14 cellular contexts compared by ENCODE assay signal in genomic region chr10:44830022-44830421, GRCh38.
A peak's percentile ranks its signal among the peaks of the same experiment; 100 is the strongest.
DNase-seq lines count a peak whose midpoint lies in the region; ATAC-seq, FAIRE-seq and TF ChIP-seq lines count a peak whose summit lies in the region.
"Had no signal": no experiment of that assay in that cellular context is flagged by ENCODE, and none has a peak within 500 bp of the region (broad histone marks: within the 10 kb centered on the region; RNA-seq: fewer than 3 reads in every experiment).

No MANE protein-coding gene starts in this region.

- H4K91ac ChIP-seq in IMR-90 (ENCODE audit: insufficient read depth, low read depth, low read length), result peak overlapping the region; percentile 92; the same call in 1 of the 2 replicates

- H3K9me2 ChIP-seq in OCI-LY7 (ENCODE audit: insufficient read depth, low read length), result no peaks in the 10 kb centered on the region

- peak overlapping the region; percentile 79 for H2BK5ac ChIP-seq in IMR-90 (ENCODE audit: low read depth, low read length, poor library complexity, severe bottlenecking)

- H3K79me2 ChIP-seq in OCI-LY7 (ENCODE audit: insufficient read depth, low read depth, low read length), result no peaks in the 10 kb centered on the region

- H2BK15ac ChIP-seq in IMR-90 (ENCODE audit: low read depth, low read length), result peak overlapping the region; percentile 99; the same call in 1 of the 3 replicates

- no peak for TF ChIP-seq RAD21 in IMR-90 (IDR thresholded peaks at IDR 0.05; ENCODE audit: low read length)

- ATAC-seq in IMR-90 (ENCODE audit: low read depth) (peak; percentile 80), left lung (peak; percentile 63), HG02870 (IDR thresholded peaks at IDR 0.05; ENCODE audit: unreplicated experiment) (no peak)
- ATAC-seq in CD4-positive, alpha-beta T cell (ENCODE audit: poor library complexity), result no peak
- ATAC-seq: stimulated activated naive CD8-positive, alpha-beta T cell treated with anti-CD3 and anti-CD28 coated beads, Interleukin-15, amount 100 ng/mL, for 72 hours had no signal

- H3K4ac ChIP-seq in IMR-90 (ENCODE audit: low read depth, low read length), result peak overlapping the region; percentile 95

- no peaks in the 10 kb centered on the region for H3K27me3 Mint-ChIP-seq in CD4-positive, alpha-beta T cell
- H3K27me3 Mint-ChIP-seq: stimulated activated naive CD8-positive, alpha-beta T cell treated with anti-CD3 and anti-CD28 coated beads, Interleukin-15, amount 100 ng/mL, for 72 hours had no signal

- H3K4me2 ChIP-seq in IMR-90 (ENCODE audit: low read depth, low read length) (peak overlapping the region; percentile 1; the same call in 1 of the 2 replicates), OCI-LY7 (ENCODE audit: low read length) (no peak overlapping the region)

- H4K5ac ChIP-seq in IMR-90 (ENCODE audit: low read depth, low read length), result peak overlapping the region; percentile 70; the same call in 1 of the 2 replicates

- TF ChIP-seq CTCF in BJ (IDR thresholded peaks at IDR 0.05; ENCODE audit: insufficient read depth, low read depth, low read length), result no peak
- no peak for TF ChIP-seq CTCF in IMR-90 (conservative IDR thresholded peaks at IDR 0.05; ENCODE audit: low read depth, low read length)
- TF ChIP-seq CTCF in bronchial epithelial cell (IDR thresholded peaks at IDR 0.05; ENCODE audit: insufficient read depth, low read length, severe bottlenecking), result no peak
- TF ChIP-seq CTCF in left lung (IDR thresholded peaks at IDR 0.05), result no peak
- no peak for TF ChIP-seq CTCF in OCI-LY7 (conservative IDR thresholded peaks at IDR 0.05; ENCODE audit: low read length)
- TF ChIP-seq CTCF in CD4-positive, alpha-beta T cell (IDR thresholded peaks at IDR 0.05), result no peak

- no peaks in the 10 kb centered on the region for H3K79me1 ChIP-seq in IMR-90 (ENCODE audit: low read depth in 1 of 2, low read length in 2 of 2)

- no peak overlapping the region for H3K27ac Mint-ChIP-seq in CD4-positive, alpha-beta T cell
- H3K27ac Mint-ChIP-seq: stimulated activated naive CD8-positive, alpha-beta T cell treated with anti-CD3 and anti-CD28 coated beads, Interleukin-15, amount 100 ng/mL, for 72 hours had no signal

- H3K9me3 ChIP-seq in IMR-90 (ENCODE audit: control insufficient read depth, insufficient read depth, low read length) (no peaks in the 10 kb centered on the region), left lung (no peaks in the 10 kb centered on the region), OCI-LY7 (ENCODE audit: low read length) (no peaks in the 10 kb centered on the region)
- no peaks in the 10 kb centered on the region for H3K9me3 ChIP-seq in CD4-positive, alpha-beta T cell (ENCODE audit: control insufficient read depth, low read length)

- no peak overlapping the region for H2AK9ac ChIP-seq in IMR-90 (replicated peaks; ENCODE audit: low read depth, low read length, poor library complexity)

- peaks cover 5% of the 10 kb centered on the region for H3K4me1 Mint-ChIP-seq in CD4-positive, alpha-beta T cell (ENCODE audit: low read depth)
- H3K4me1 Mint-ChIP-seq: stimulated activated naive CD8-positive, alpha-beta T cell treated with anti-CD3 and anti-CD28 coated beads, Interleukin-15, amount 100 ng/mL, for 72 hours had no signal

- H3K23ac ChIP-seq in IMR-90 (ENCODE audit: low read depth, low read length), result peak overlapping the region; percentile 84; the same call in 1 of the 2 replicates

- no peak for TF ChIP-seq POLR2A in IMR-90 (IDR thresholded peaks at IDR 0.05; ENCODE audit: low read depth, low read length)

- DNase-seq in BJ (ENCODE audit: low read depth) (peak; percentile 36), IMR-90 (peak; percentile 74), bronchial epithelial cell (ENCODE audit: low read depth) (peak; percentile 64), left lung (no peak), OCI-LY7 (ENCODE audit: low spot score) (no peak), COLO829 (ENCODE audit: low spot score) (no peak)
- DNase-seq in CD4-positive, alpha-beta T cell, result no peak
- DNase-seq: activated effector memory CD4-positive, alpha-beta T cell treated with anti-CD3 and anti-CD28 coated beads, Interleukin-2, amount 50 U/mL, for 16 hours; anterior cingulate cortex; NCI-H1694; OCI-M1; stimulated activated naive CD8-positive, alpha-beta T cell treated with anti-CD3 and anti-CD28 coated beads, Interleukin-15, amount 100 ng/mL, for 72 hours had no signal

- intact Hi-C loops in IMR-90 (cut with micrococcal nuclease) (no loop called here), left lung (cut with DNase I) (no loop called here), OCI-LY7 (cut with micrococcal nuclease; ENCODE audit: unreplicated experiment) (no loop called here)
- intact Hi-C loops in CD4-positive, alpha-beta T cell (cut with DNase I, micrococcal nuclease), result no loop called here

- H2BK20ac ChIP-seq in IMR-90 (ENCODE audit: low read depth, low read length), result peak overlapping the region; percentile 99

- H3K36me3 Mint-ChIP-seq in CD4-positive, alpha-beta T cell (ENCODE audit: low read depth), result no peaks in the 10 kb centered on the region

- H3K27ac ChIP-seq in IMR-90 (ENCODE audit: insufficient read depth, low read length) (peak overlapping the region; percentile 63), left lung (peak overlapping the region in 1 of 2 donors; percentile 21), OCI-LY7 (ENCODE audit: low read depth, low read length, poor library complexity, severe bottlenecking) (no peak overlapping the region)
- no peak overlapping the region for H3K27ac ChIP-seq in CD4-positive, alpha-beta T cell (ENCODE audit: low read depth, low read length)

- CTCF ChIA-PET in BJ (lab: Yijun Ruan, JAX) (no interaction called here), IMR-90 (lab: Yijun Ruan, JAX) (interaction anchor here (0.6 to 1.4 kb wide), 3 partner anchors 8 to 79 kb away, joined by 3 to 4 read pairs (median 3); no protein-coding TSS in a partner anchor), OCI-LY7 (lab: Charles Lee; ENCODE audit: unreplicated experiment) (no interaction called here)
- CTCF ChIA-PET in CD4-positive, alpha-beta T cell (lab: Charles Lee), result no interaction called here

- peaks cover 17% of the 10 kb centered on the region for H3K9me1 ChIP-seq in IMR-90 (ENCODE audit: insufficient read depth, low read length)

- H3K4me1 ChIP-seq in IMR-90 (ENCODE audit: control insufficient read depth, insufficient read depth, low read length) (peaks cover 16% of the 10 kb centered on the region), left lung (peaks cover 0 to 5% of the 10 kb centered on the region in 2 donors), OCI-LY7 (ENCODE audit: insufficient read depth, low read length, poor library complexity, severe bottlenecking) (no peaks in the 10 kb centered on the region)

- H4K20me1 ChIP-seq in IMR-90 (ENCODE audit: insufficient read depth, low read length) (no peaks in the 10 kb centered on the region), OCI-LY7 (ENCODE audit: insufficient read depth, low read length) (no peaks in the 10 kb centered on the region)

- H3K36me3 ChIP-seq in BJ (ENCODE audit: control insufficient read depth, insufficient read depth, low read length), result no peaks in the 10 kb centered on the region
- no peaks in the 10 kb centered on the region for H3K36me3 ChIP-seq in IMR-90 (ENCODE audit: control insufficient read depth, insufficient read depth, low read length)
- no peaks in the 10 kb centered on the region for H3K36me3 ChIP-seq in bronchial epithelial cell (ENCODE audit: control insufficient read depth, insufficient read depth, low read length)
- H3K36me3 ChIP-seq in left lung, result no peaks in the 10 kb centered on the region
- no peaks in the 10 kb centered on the region for H3K36me3 ChIP-seq in OCI-LY7 (ENCODE audit: insufficient read depth, low read length)

- peak overlapping the region; percentile 81 to 88 for H4K8ac ChIP-seq in IMR-90 (ENCODE audit: low read depth in 2 of 2, low read length in 2 of 2)

- H3K27me3 ChIP-seq in BJ (ENCODE audit: control insufficient read depth, insufficient read depth, low read length) (no peaks in the 10 kb centered on the region), IMR-90 (ENCODE audit: control insufficient read depth, insufficient read depth, low read length) (no peaks in the 10 kb centered on the region), bronchial epithelial cell (ENCODE audit: control insufficient read depth, insufficient read depth, low read length) (no peaks in the 10 kb centered on the region), left lung (no peaks in the 10 kb centered on the region)
- no peaks in the 10 kb centered on the region for H3K27me3 ChIP-seq in CD4-positive, alpha-beta T cell (ENCODE audit: control insufficient read depth, insufficient read depth, low read length)

- H3K56ac ChIP-seq in IMR-90 (ENCODE audit: extremely low read depth, insufficient read depth, low read length), result peak overlapping the region; percentile 70

- H2AFZ ChIP-seq in IMR-90 (replicated peaks; ENCODE audit: low read length, poor library complexity) (peak overlapping the region; percentile 44), OCI-LY7 (ENCODE audit: low read length) (no peak overlapping the region)

- H3K9me3 Mint-ChIP-seq in CD4-positive, alpha-beta T cell, result no peaks in the 10 kb centered on the region
- H3K9me3 Mint-ChIP-seq: stimulated activated naive CD8-positive, alpha-beta T cell treated with anti-CD3 and anti-CD28 coated beads, Interleukin-15, amount 100 ng/mL, for 72 hours had no signal

- peak overlapping the region; percentile 80 for H3K18ac ChIP-seq in IMR-90 (ENCODE audit: low read depth, low read length)

- FAIRE-seq in bronchial epithelial cell (lab: Jason Lieb, UNC), result no peak
- FAIRE-seq: GM12891 had no signal

- H3K14ac ChIP-seq in IMR-90 (replicated peaks; ENCODE audit: low read depth, low read length), result peak overlapping the region; percentile 95

- no TSS peak for BruUV-seq in IMR-90 (replicated peaks; lab: Mats Ljungman, UMichigan)
- BruUV-seq in OCI-LY7 (replicated peaks; lab: Mats Ljungman, UMichigan), result no TSS peak

- in situ Hi-C loops in IMR-90 (cut with MboI; ENCODE audit: low sequenced_read_pairs), result no loop called here

- dilution Hi-C loops in IMR-90 (cut with HindIII; ENCODE audit: low sequenced_read_pairs, unreplicated experiment), result no loop called here

- peak overlapping the region; percentile 99 for H2BK120ac ChIP-seq in IMR-90 (ENCODE audit: low read depth, low read length)

- WGBS in IMR-90 (ENCODE audit: extremely low coverage in 2 of 2, insufficient read length in 1 of 2), 2 experiments, result no CpG with 5 or more reads among the region's 4 CpGs

- no peak overlapping the region for H3K4me3 Mint-ChIP-seq in CD4-positive, alpha-beta T cell
- H3K4me3 Mint-ChIP-seq: stimulated activated naive CD8-positive, alpha-beta T cell treated with anti-CD3 and anti-CD28 coated beads, Interleukin-15, amount 100 ng/mL, for 72 hours had no signal

- H3K4me3 ChIP-seq in BJ (ENCODE audit: low read depth, low read length), result no peak overlapping the region
- H3K4me3 ChIP-seq in IMR-90 (ENCODE audit: insufficient read depth, low read depth, low read length), result no peak overlapping the region
- H3K4me3 ChIP-seq in bronchial epithelial cell (ENCODE audit: low read depth, low read length), result no peak overlapping the region
- H3K4me3 ChIP-seq in left lung, result no peak overlapping the region
- no peak overlapping the region for H3K4me3 ChIP-seq in OCI-LY7 (ENCODE audit: low read depth, low read length, poor library complexity, severe bottlenecking)

- POLR2A ChIA-PET in BJ (lab: Charles Lee), result no interaction called here
- POLR2A ChIA-PET in IMR-90 (lab: Charles Lee; ENCODE audit: unreplicated experiment), result no interaction called here
- POLR2A ChIA-PET in OCI-LY7 (lab: Charles Lee), result no interaction called here
- POLR2A ChIA-PET in CD4-positive, alpha-beta T cell (lab: Charles Lee), result no interaction called here

- peak overlapping the region; percentile 97; the same call in 1 of the 2 replicates for H2AK5ac ChIP-seq in IMR-90 (ENCODE audit: low read depth, low read length)

- no peak overlapping the region for H3K9ac ChIP-seq in IMR-90 (ENCODE audit: low read depth, low read length)

Comparison
In these comparisons a context has a peak if more than half of its experiments do, and no peak if none do; other contexts are left out.
1. DNase-seq: peak in BJ (single experiment), IMR-90 (single experiment) and bronchial epithelial cell (single experiment); none in left lung (0 of 2), OCI-LY7 (single experiment), CD4-positive, alpha-beta T cell (0 of 10) and COLO829 (single experiment).
2. ATAC-seq: peak in IMR-90 (single experiment) and left lung (single experiment); none in HG02870 (single experiment) and CD4-positive, alpha-beta T cell (single experiment).